ENCODE assay signal across 8 cellular contexts in the genomic region with DNA sequence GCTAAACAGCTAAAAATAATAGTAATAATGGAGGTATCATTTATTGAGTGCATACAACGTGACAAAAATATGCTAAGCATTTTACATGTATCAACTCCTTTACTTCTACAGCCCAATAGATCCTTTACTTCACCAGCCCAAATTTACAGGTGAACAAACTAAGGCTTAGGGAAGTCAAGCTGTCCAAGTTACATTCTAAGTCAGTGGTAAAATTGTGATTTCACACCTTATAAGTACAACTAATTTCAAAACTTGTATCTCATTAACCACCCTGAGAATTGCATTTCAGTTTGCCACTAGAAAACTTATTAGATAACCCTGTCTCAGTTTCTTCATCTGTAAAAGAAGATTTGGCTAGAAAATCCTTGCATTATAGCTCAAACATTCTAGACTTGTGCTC.
"Had no signal": no experiment of that assay in that cellular context is flagged by ENCODE, and none has a peak within 500 bp of the region (broad histone marks: within the 10 kb centered on the region; RNA-seq: fewer than 3 reads in every experiment).

No MANE protein-coding gene starts in this region.

- H3K4me3 ChIP-seq: esophagus muscularis mucosa, right atrium auricular region had no signal

- H3K36me3 Mint-ChIP-seq: natural killer cell had no signal

- ATAC-seq: natural killer cell had no signal

- H3K4me3 Mint-ChIP-seq: activated CD4-positive, alpha-beta memory T cell treated with anti-CD3 and anti-CD28 coated beads, Interleukin-2, amount 10 ng/mL, durations not matched to agents 7 days and 5 days; activated naive CD8-positive, alpha-beta T cell treated with anti-CD3 and anti-CD28 coated beads, Interleukin-2, amount 10 ng/mL, durations not matched to agents 7 days and 5 days; natural killer cell had no signal

- H3K36me3 ChIP-seq: right atrium auricular region had no signal

- H3K9me3 Mint-ChIP-seq: activated CD4-positive, alpha-beta memory T cell treated with anti-CD3 and anti-CD28 coated beads, Interleukin-2, amount 10 ng/mL, durations not matched to agents 7 days and 5 days; activated naive CD8-positive, alpha-beta T cell treated with anti-CD3 and anti-CD28 coated beads, Interleukin-2, amount 10 ng/mL, durations not matched to agents 7 days and 5 days; natural killer cell had no signal

- H3K9me3 ChIP-seq: esophagus muscularis mucosa, right atrium auricular region had no signal

- DNase-seq: activated CD4-positive, alpha-beta memory T cell treated with anti-CD3 and anti-CD28 coated beads, Interleukin-2, amount 10 ng/mL, durations not matched to agents 7 days and 5 days; activated naive CD8-positive, alpha-beta T cell treated with anti-CD3 and anti-CD28 coated beads, Interleukin-2, amount 10 ng/mL, durations not matched to agents 7 days and 5 days; anterior cingulate cortex; foreskin fibroblast; natural killer cell; small intestine had no signal

- H3K27ac Mint-ChIP-seq: activated CD4-positive, alpha-beta memory T cell treated with anti-CD3 and anti-CD28 coated beads, Interleukin-2, amount 10 ng/mL, durations not matched to agents 7 days and 5 days; activated naive CD8-positive, alpha-beta T cell treated with anti-CD3 and anti-CD28 coated beads, Interleukin-2, amount 10 ng/mL, durations not matched to agents 7 days and 5 days; natural killer cell had no signal

- H3K27me3 ChIP-seq: esophagus muscularis mucosa, right atrium auricular region had no signal

- H3K27me3 Mint-ChIP-seq: activated CD4-positive, alpha-beta memory T cell treated with anti-CD3 and anti-CD28 coated beads, Interleukin-2, amount 10 ng/mL, durations not matched to agents 7 days and 5 days; activated naive CD8-positive, alpha-beta T cell treated with anti-CD3 and anti-CD28 coated beads, Interleukin-2, amount 10 ng/mL, durations not matched to agents 7 days and 5 days had no signal

- H3K27ac ChIP-seq: esophagus muscularis mucosa, right atrium auricular region had no signal
